In the genomic region with DNA sequence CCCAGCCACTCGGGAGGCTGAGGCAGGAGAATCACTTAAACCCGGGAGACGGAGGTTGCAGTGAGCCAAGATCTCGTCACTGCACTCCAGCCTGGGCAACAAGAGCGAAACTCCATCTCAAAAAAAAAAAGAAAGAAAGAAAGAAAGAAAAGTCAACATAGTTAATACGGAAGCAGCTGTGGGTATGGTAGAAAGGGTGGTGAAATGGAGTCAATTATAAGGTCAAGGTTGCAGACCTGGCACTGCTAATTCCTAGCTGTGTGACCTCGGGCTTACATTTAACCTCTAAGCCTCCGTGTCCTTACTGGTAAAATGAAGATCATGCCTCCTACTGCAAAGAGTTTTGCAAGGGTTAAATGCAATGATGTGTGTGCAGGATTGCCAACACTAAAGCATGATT, we compare ENCODE assay signal across 2 cellular contexts. TPM values are rescaled to one million over a fixed set of nuclear protein-coding genes. Genes with fewer than 3 reads are reported as not detected.
DNase-seq lines count a peak whose midpoint lies in the region; ATAC-seq, FAIRE-seq and TF ChIP-seq lines count a peak whose summit lies in the region.
"Not testable (repeated sequence)": the region's sequence is repeated elsewhere in the genome, so short reads cannot be mapped to it uniquely, and the experiment has no call there.

No MANE protein-coding gene starts in this region.

- not testable (repeated sequence) for H3K36me3 ChIP-seq in HepG2 (replicated peaks in 1 of 2; ENCODE audit: control insufficient read depth in 1 of 2, insufficient read depth in 2 of 2, low read length in 2 of 2)

- not testable (repeated sequence) for H3K79me2 ChIP-seq in HepG2 (ENCODE audit: insufficient read depth, low read length)

- not testable (repeated sequence) for H3K27me3 ChIP-seq in HepG2 (ENCODE audit: control insufficient read depth in 1 of 2, insufficient read depth in 2 of 2, low read length in 2 of 2)

- H3K4me3 ChIP-seq in HepG2 (replicated peaks in 1 of 3; ENCODE audit: insufficient read depth in 1 of 3, low read depth in 2 of 3, low read length in 3 of 3), result not testable (repeated sequence)

- TF ChIP-seq CTCF in HepG2 (CRISPR knock-in tag; IDR thresholded peaks at IDR 0.05), result not testable (repeated sequence)

- not testable (repeated sequence) for H4K20me1 ChIP-seq in HepG2 (ENCODE audit: insufficient read depth, low read length)

- not testable (repeated sequence) for H2AFZ ChIP-seq in HepG2 (ENCODE audit: low read length)

- ATAC-seq in HepG2, result peak; percentile 37; the same call in 1 of the 3 replicates

- not testable (repeated sequence) for TF ChIP-seq RAD21 in HepG2 (CRISPR knock-in tag; IDR thresholded peaks at IDR 0.05)

- peaks cover 27% of the 10 kb centered on the region for H3K4me1 ChIP-seq in HepG2 (ENCODE audit: insufficient read depth, low read length)

- H3K9me3 ChIP-seq in HepG2 (ENCODE audit: low read length), result not testable (repeated sequence)

- not testable (repeated sequence) for BruUV-seq in HepG2 (replicated peaks; lab: Mats Ljungman, UMichigan)

- POLR2A ChIA-PET in HepG2 (lab: Yijun Ruan, JAX), result interaction anchor here (0.7 kb wide), 1 partner anchor 1179 kb away, joined by 3 read pairs; no protein-coding TSS in a partner anchor

- not testable (repeated sequence) for DNase-seq in HTR-8/SVneo (ENCODE audit: insufficient read length, low spot score); HepG2 (ENCODE audit: low spot score)

- CTCF ChIA-PET in HepG2 (lab: Yijun Ruan, JAX; ENCODE audit: low intra/inter-chr PET ratio, low total read pairs), result not testable (repeated sequence)

- peak; percentile 92 for FAIRE-seq in HTR-8/SVneo (lab: Jason Lieb, UNC)
- not testable (repeated sequence) for FAIRE-seq in HepG2 (lab: Jason Lieb, UNC)

- WGBS in HepG2 (ENCODE audit: low lambda C conversion rate), result 30% methylated on average over 8 of the region's 8 CpGs

- H3K9ac ChIP-seq in HepG2 (ENCODE audit: insufficient read depth, low read depth, low read length), result not testable (repeated sequence)

- intact Hi-C loops in HepG2 (cut with micrococcal nuclease; ENCODE audit: unreplicated experiment), result not testable (repeated sequence)

- not testable (repeated sequence) for TF ChIP-seq EP300 in HepG2 (IDR thresholded peaks at IDR 0.05; ENCODE audit: low read depth in 2 of 2, low read length in 2 of 2); HepG2 (CRISPR knock-in tag; IDR thresholded peaks at IDR 0.05; ENCODE audit: borderline replicate concordance)

- H3K27ac ChIP-seq in HepG2 (ENCODE audit: extremely low read length, insufficient read depth, low read length), result not testable (repeated sequence)

- in situ Hi-C loops in HepG2 (cut with HindIII; ENCODE audit: extremely low pct_ligation_motif_present, low pct_unique_long_range_greater_than_20kb), result not testable (repeated sequence)

- H3K4me2 ChIP-seq in HepG2 (ENCODE audit: low read depth, low read length), result peak overlapping the region; percentile 48

- not testable (repeated sequence) for TF ChIP-seq POLR2A in HepG2 (IDR thresholded peaks at IDR 0.05; ENCODE audit: insufficient read depth in 1 of 2, low read depth in 2 of 2, low read length in 2 of 2)

TF ChIP-seq in HepG2, 621 proteins besides CTCF, POLR2A, EP300 and RAD21:
- TF ChIP-seq GATAD2A (CRISPR knock-in tag; IDR thresholded peaks at IDR 0.05) (0 out of 2 replicates have a peak, but pooled peaks have one; percentile 24), NR2F1 (CRISPR knock-in tag; IDR thresholded peaks at IDR 0.05) (peak in 1 of 2 experiments; percentile 52; a peak in 1 of 4 replicates), ZNF652 (CRISPR knock-in tag; IDR thresholded peaks at IDR 0.05; ENCODE audit: borderline replicate concordance, low read depth) (peak; percentile 82), NR2F6 (IDR thresholded peaks at IDR 0.05) (peak; percentile 71), NR2F6 (CRISPR knock-in tag; IDR thresholded peaks at IDR 0.05) (peak; percentile 46), RARA (CRISPR knock-in tag; IDR thresholded peaks at IDR 0.05) (peak; percentile 62), HNF4A (CRISPR knock-in tag; IDR thresholded peaks at IDR 0.05) (0 out of 2 replicates have a peak, but pooled peaks have one; percentile 17)
- TF ChIP-seq, protein P1, sequence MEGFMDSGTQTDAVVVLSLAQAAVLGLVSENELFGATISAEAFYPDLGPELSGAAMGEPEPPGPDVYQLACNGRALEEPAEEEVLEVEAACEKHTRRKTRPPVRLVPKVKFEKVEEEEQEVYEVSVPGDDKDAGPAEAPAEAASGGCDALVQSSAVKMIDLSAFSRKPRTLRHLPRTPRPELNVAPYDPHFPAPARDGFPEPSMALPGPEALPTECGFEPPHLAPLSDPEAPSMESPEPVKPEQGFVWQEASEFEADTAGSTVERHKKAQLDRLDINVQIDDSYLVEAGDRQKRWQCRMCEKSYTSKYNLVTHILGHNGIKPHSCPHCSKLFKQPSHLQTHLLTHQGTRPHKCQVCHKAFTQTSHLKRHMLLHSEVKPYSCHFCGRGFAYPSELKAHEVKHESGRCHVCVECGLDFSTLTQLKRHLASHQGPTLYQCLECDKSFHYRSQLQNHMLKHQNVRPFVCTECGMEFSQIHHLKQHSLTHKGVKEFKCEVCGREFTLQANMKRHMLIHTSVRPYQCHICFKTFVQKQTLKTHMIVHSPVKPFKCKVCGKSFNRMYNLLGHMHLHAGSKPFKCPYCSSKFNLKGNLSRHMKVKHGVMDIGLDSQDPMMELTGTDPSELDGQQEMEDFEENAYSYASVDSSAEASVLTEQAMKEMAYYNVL (CRISPR knock-in tag; IDR thresholded peaks at IDR 0.05; ENCODE audit: borderline replicate concordance), result peak; percentile 62; the same call in 1 of the 2 replicates

RNA-seq across cellular contexts. Expression of a gene that starts 39.9 kb away (rescaled TPM):
- total RNA-seq in HepG2 (2016; rRNA removed; fragmentation: Illumina TruSeq; extraction: Trizol), result 11.0 and 22.5 TPM in 2 replicates
- total RNA-seq in HepG2 (2016; cell fraction: cytosol; rRNA removed; fragmentation: Illumina TruSeq; extraction: Trizol; ENCODE audit: low read depth), result 3.9 and 4.8 TPM in 2 replicates
- 10.3 and 22.7 TPM in 2 replicates for total RNA-seq in HepG2 (2016; cell fraction: insoluble cytoplasmic fraction; rRNA removed; fragmentation: Illumina TruSeq; extraction: Trizol)
- 19.8 and 21.1 TPM in 2 replicates for total RNA-seq in HepG2 (2016; cell fraction: membrane; rRNA removed; fragmentation: Illumina TruSeq; extraction: Trizol)
- total RNA-seq in HepG2 (2016; cell fraction: nucleus; rRNA removed; fragmentation: Illumina TruSeq; extraction: Trizol), result 15.6 and 17.0 TPM in 2 replicates
- polyA plus RNA-seq in HepG2 (2011; rRNA removed), result 6.4 and 8.9 TPM in 2 replicates
- polyA plus RNA-seq in HepG2 (2011; cell fraction: cytosol; rRNA removed), result 2.7 and 5.2 TPM in 2 replicates
- 4.7 and 5.0 TPM in 2 replicates for polyA plus RNA-seq in HepG2 (2011; cell fraction: nucleus; rRNA removed)
- polyA plus RNA-seq in HepG2 (2012), result 13.6 and 14.4 TPM in 2 replicates
- 4.4 and 5.3 TPM in 2 replicates for polyA plus RNA-seq in HepG2 (2016; cell fraction: cytosol; fragmentation: Illumina TruSeq; extraction: Trizol; ENCODE audit: low read depth)
- polyA plus RNA-seq in HepG2 (2016; cell fraction: insoluble cytoplasmic fraction; fragmentation: Illumina TruSeq; extraction: Trizol; ENCODE audit: low read depth), result 31.8 and 35.2 TPM in 2 replicates
- polyA plus RNA-seq in HepG2 (2016; cell fraction: membrane; fragmentation: Illumina TruSeq; extraction: Trizol; ENCODE audit: low read depth), result 17.1 TPM in 2 replicates
- 17.7 and 18.9 TPM in 2 replicates for polyA plus RNA-seq in HepG2 (2016; cell fraction: nucleus; fragmentation: Illumina TruSeq; extraction: Trizol; ENCODE audit: insufficient read depth, low read depth)
- 7.8 and 8.6 TPM in 2 replicates for polyA minus RNA-seq in HepG2 (2011; rRNA and poly(A)+ RNA removed; ENCODE audit: low replicate concordance)
- 21.7 and 25.6 TPM in 2 replicates for polyA minus RNA-seq in HepG2 (2011; cell fraction: cytosol; rRNA and poly(A)+ RNA removed)
- polyA minus RNA-seq in HepG2 (2011; cell fraction: nucleus; rRNA and poly(A)+ RNA removed), result 29.4 and 30.6 TPM in 2 replicates

RNA-seq across cellular contexts. Expression of a gene that starts 58.6 kb away (rescaled TPM):
- total RNA-seq in HepG2 (2016; rRNA removed; fragmentation: Illumina TruSeq; extraction: Trizol), result 20.1 and 37.0 TPM in 2 replicates
- 13.0 and 15.7 TPM in 2 replicates for total RNA-seq in HepG2 (2016; cell fraction: cytosol; rRNA removed; fragmentation: Illumina TruSeq; extraction: Trizol; ENCODE audit: low read depth)
- total RNA-seq in HepG2 (2016; cell fraction: insoluble cytoplasmic fraction; rRNA removed; fragmentation: Illumina TruSeq; extraction: Trizol), result 21.8 and 36.8 TPM in 2 replicates
- total RNA-seq in HepG2 (2016; cell fraction: membrane; rRNA removed; fragmentation: Illumina TruSeq; extraction: Trizol), result 14.1 and 17.0 TPM in 2 replicates
- 11.0 and 12.6 TPM in 2 replicates for total RNA-seq in HepG2 (2016; cell fraction: nucleus; rRNA removed; fragmentation: Illumina TruSeq; extraction: Trizol)
- polyA plus RNA-seq in HepG2 (2011; rRNA removed), result 4.2 and 5.2 TPM in 2 replicates
- 1.5 and 3.3 TPM in 2 replicates for polyA plus RNA-seq in HepG2 (2011; cell fraction: cytosol; rRNA removed)
- polyA plus RNA-seq in HepG2 (2011; cell fraction: nucleus; rRNA removed), result 1.2 and 2.2 TPM in 2 replicates
- 8.8 and 10.4 TPM in 2 replicates for polyA plus RNA-seq in HepG2 (2012)
- polyA plus RNA-seq in HepG2 (2016; cell fraction: cytosol; fragmentation: Illumina TruSeq; extraction: Trizol; ENCODE audit: low read depth), result 0.91 and 0.95 TPM in 2 replicates
- polyA plus RNA-seq in HepG2 (2016; cell fraction: insoluble cytoplasmic fraction; fragmentation: Illumina TruSeq; extraction: Trizol; ENCODE audit: low read depth), result 19.5 and 21.1 TPM in 2 replicates
- polyA plus RNA-seq in HepG2 (2016; cell fraction: membrane; fragmentation: Illumina TruSeq; extraction: Trizol; ENCODE audit: low read depth), result 3.0 and 3.7 TPM in 2 replicates
- 11.3 and 13.0 TPM in 2 replicates for polyA plus RNA-seq in HepG2 (2016; cell fraction: nucleus; fragmentation: Illumina TruSeq; extraction: Trizol; ENCODE audit: insufficient read depth, low read depth)
- polyA minus RNA-seq in HepG2 (2011; rRNA and poly(A)+ RNA removed; ENCODE audit: low replicate concordance), result 4.7 and 6.7 TPM in 2 replicates
- polyA minus RNA-seq in HepG2 (2011; cell fraction: cytosol; rRNA and poly(A)+ RNA removed), result 7.7 and 9.3 TPM in 2 replicates
- 9.4 and 10.9 TPM in 2 replicates for polyA minus RNA-seq in HepG2 (2011; cell fraction: nucleus; rRNA and poly(A)+ RNA removed)
